ENCODE assay signal across 1 cellular context in genomic region chr19:13010992-13011652, GRCh38.
TF ChIP-seq lines count a peak whose summit lies in the region.

No MANE protein-coding gene starts in this region.

TF ChIP-seq in HepG2, 621 proteins besides CTCF, POLR2A, EP300 and RAD21:
- no peak for TF ChIP-seq AGO2 (optimal IDR thresholded peaks at IDR 0.05; ENCODE audit: low read depth, low read length)
- TF ChIP-seq MED8 (CRISPR knock-in tag; IDR thresholded peaks at IDR 0.05; ENCODE audit: insufficient replicate concordance) = no peak
- TF ChIP-seq ZSCAN21 (CRISPR knock-in tag; IDR thresholded peaks at IDR 0.05; ENCODE audit: borderline replicate concordance) = no peak
- no peak for TF ChIP-seq CC2D1A (CRISPR knock-in tag; IDR thresholded peaks at IDR 0.05)
- no peak for TF ChIP-seq E2F1 (CRISPR knock-in tag; IDR thresholded peaks at IDR 0.05)
- TF ChIP-seq ZNF543 (CRISPR knock-in tag; IDR thresholded peaks at IDR 0.05) = no peak
- no peak for TF ChIP-seq ZNF280D (CRISPR knock-in tag; IDR thresholded peaks at IDR 0.05)
- no peak for TF ChIP-seq ZNF124 (CRISPR knock-in tag; IDR thresholded peaks at IDR 0.05)
